ENCODE assay signal across 23 cellular contexts in the genomic region with DNA sequence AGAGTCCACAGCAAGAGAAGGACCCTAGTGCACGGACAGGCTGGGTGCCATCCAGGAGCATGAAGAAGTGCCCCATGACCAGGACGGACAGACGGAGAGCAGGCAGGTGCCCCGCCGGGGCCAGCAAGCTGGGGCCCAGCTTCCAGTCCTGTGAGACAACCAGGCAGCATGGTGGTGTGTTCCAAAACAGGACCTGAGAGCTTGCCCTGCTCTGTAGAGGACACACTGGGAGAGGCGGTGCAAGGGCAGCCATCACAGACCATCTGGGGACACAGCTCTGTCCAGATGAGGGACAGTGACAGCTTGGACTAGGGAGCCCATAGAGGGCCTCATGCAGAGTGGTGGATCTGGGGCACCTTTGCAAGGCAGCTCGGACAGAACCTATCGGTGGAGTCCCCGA.
DNase-seq lines count a peak whose midpoint lies in the region; ATAC-seq, FAIRE-seq and TF ChIP-seq lines count a peak whose summit lies in the region.
"Had no signal": no experiment of that assay in that cellular context is flagged by ENCODE, and none has a peak within 500 bp of the region (broad histone marks: within the 10 kb centered on the region; RNA-seq: fewer than 3 reads in every experiment).

No MANE protein-coding gene starts in this region.

- H3K9ac ChIP-seq in colonic mucosa (ENCODE audit: low read depth in 2 of 2, low read length in 2 of 2), result no peak overlapping the region
- no peak overlapping the region for H3K9ac ChIP-seq in HepG2 (ENCODE audit: insufficient read depth, low read depth, low read length)

- no peaks in the 10 kb centered on the region for H3K9me3 Mint-ChIP-seq in activated CD4-positive, alpha-beta T cell treated with anti-CD3 and anti-CD28 coated beads, Interleukin-2, amount 10 ng/mL, durations not matched to agents 24 days and 14 days
- H3K9me3 Mint-ChIP-seq in activated CD4-positive, alpha-beta T cell treated with anti-CD3 and anti-CD28 coated beads, Interleukin-2, amount 10 ng/mL, durations not matched to agents 7 days and 5 days, result no peaks in the 10 kb centered on the region
- H3K9me3 Mint-ChIP-seq: CD4-positive, alpha-beta T cell had no signal

- no peak overlapping the region for H3K4me3 Mint-ChIP-seq in activated CD4-positive, alpha-beta T cell treated with anti-CD3 and anti-CD28 coated beads, Interleukin-2, amount 10 ng/mL, durations not matched to agents 24 days and 14 days
- no peak overlapping the region for H3K4me3 Mint-ChIP-seq in activated CD4-positive, alpha-beta T cell treated with anti-CD3 and anti-CD28 coated beads, Interleukin-2, amount 10 ng/mL, durations not matched to agents 7 days and 5 days
- H3K4me3 Mint-ChIP-seq: B cell; CD4-positive, alpha-beta T cell had no signal

- TF ChIP-seq RAD21 in HepG2 (CRISPR knock-in tag; IDR thresholded peaks at IDR 0.05), result no peak

- in situ Hi-C loops in HepG2 (cut with HindIII; ENCODE audit: extremely low pct_ligation_motif_present, low pct_unique_long_range_greater_than_20kb), result no loop called here
- in situ Hi-C loops in gastrocnemius medialis (cut with MboI; ENCODE audit: low sequenced_read_pairs in 4 of 4), result no loop called here

- TF ChIP-seq EP300 in HepG2 (IDR thresholded peaks at IDR 0.05; ENCODE audit: low read depth in 2 of 2, low read length in 2 of 2) (no peak), HepG2 (CRISPR knock-in tag; IDR thresholded peaks at IDR 0.05; ENCODE audit: borderline replicate concordance) (no peak)

- H3K4me2 ChIP-seq in HepG2 (ENCODE audit: low read depth, low read length), result no peak overlapping the region

- peaks cover 11% of the 10 kb centered on the region for H3K27me3 Mint-ChIP-seq in activated CD4-positive, alpha-beta T cell treated with anti-CD3 and anti-CD28 coated beads, Interleukin-2, amount 10 ng/mL, durations not matched to agents 24 days and 14 days
- peaks cover 9% of the 10 kb centered on the region for H3K27me3 Mint-ChIP-seq in activated CD4-positive, alpha-beta T cell treated with anti-CD3 and anti-CD28 coated beads, Interleukin-2, amount 10 ng/mL, durations not matched to agents 7 days and 5 days

- H3K36me3 ChIP-seq in colonic mucosa (no peaks in the 10 kb centered on the region), HepG2 (replicated peaks in 1 of 2; ENCODE audit: control insufficient read depth in 1 of 2, insufficient read depth in 2 of 2, low read length in 2 of 2) (no peaks in the 10 kb centered on the region), spleen (no peaks in the 10 kb centered on the region), gastrocnemius medialis (no peaks in the 10 kb centered on the region)

- 37% methylated on average over 9 of the region's 9 CpGs for WGBS in HepG2 (ENCODE audit: low lambda C conversion rate)
- WGBS in spleen, 5 donors, result 88 to 97% (median 95%) methylated on average over 9 of the region's 9 CpGs

- BruUV-seq in HepG2 (replicated peaks; lab: Mats Ljungman, UMichigan), result no TSS peak

- no peaks in the 10 kb centered on the region for H4K20me1 ChIP-seq in HepG2 (ENCODE audit: insufficient read depth, low read length)

- no peaks in the 10 kb centered on the region for H3K36me3 Mint-ChIP-seq in activated CD4-positive, alpha-beta T cell treated with anti-CD3 and anti-CD28 coated beads, Interleukin-2, amount 10 ng/mL, durations not matched to agents 24 days and 14 days (ENCODE audit: low read depth)
- no peaks in the 10 kb centered on the region for H3K36me3 Mint-ChIP-seq in activated CD4-positive, alpha-beta T cell treated with anti-CD3 and anti-CD28 coated beads, Interleukin-2, amount 10 ng/mL, durations not matched to agents 7 days and 5 days (ENCODE audit: low read depth)

- FAIRE-seq in HepG2 (lab: Jason Lieb, UNC), result no peak
- FAIRE-seq: D721Med, RCC 7860 had no signal

- intact Hi-C loops in activated CD4-positive, alpha-beta T cell treated with anti-CD3 and anti-CD28 coated beads, Interleukin-2, amount 10 ng/mL, durations not matched to agents 24 days and 14 days (cut with micrococcal nuclease), result no loop called here
- intact Hi-C loops in colonic mucosa (cut with DNase I), result no loop called here
- intact Hi-C loops in HepG2 (cut with micrococcal nuclease; ENCODE audit: unreplicated experiment), result no loop called here
- intact Hi-C loops in spleen (cut with DNase I; ENCODE audit: low total_unique reads), result no loop called here
- intact Hi-C loops in gastrocnemius medialis (cut with DNase I; ENCODE audit: low total_unique reads), result no loop called here

- TF ChIP-seq CTCF in colonic mucosa (IDR thresholded peaks at IDR 0.05), result no peak
- TF ChIP-seq CTCF in HepG2 (CRISPR knock-in tag; IDR thresholded peaks at IDR 0.05), result no peak
- TF ChIP-seq CTCF in spleen (IDR thresholded peaks at IDR 0.05 in 8 of 11, conservative IDR thresholded peaks at IDR 0.05 in 3 of 11), result no peak
- TF ChIP-seq CTCF in gastrocnemius medialis (IDR thresholded peaks at IDR 0.05 in 4 of 5, conservative IDR thresholded peaks at IDR 0.05 in 1 of 5), result no peak

- H3K27me3 ChIP-seq in colonic mucosa, result no peaks in the 10 kb centered on the region
- peaks cover 0 to 3% of the 10 kb centered on the region in 2 experiments; a peak in 2 of 5 replicates for H3K27me3 ChIP-seq in HepG2 (ENCODE audit: control insufficient read depth in 1 of 2, insufficient read depth in 2 of 2, low read length in 2 of 2)
- H3K27me3 ChIP-seq in spleen (replicated peaks in 1 of 7), result peaks cover 0 to 31% (median 0%) of the 10 kb centered on the region in 7 donors
- no peaks in the 10 kb centered on the region for H3K27me3 ChIP-seq in gastrocnemius medialis

- no peak overlapping the region for H2AFZ ChIP-seq in HepG2 (ENCODE audit: low read length)

- H3K4me1 ChIP-seq in colonic mucosa (no peaks in the 10 kb centered on the region), HepG2 (ENCODE audit: insufficient read depth, low read length) (no peaks in the 10 kb centered on the region), spleen (no peaks in the 10 kb centered on the region), gastrocnemius medialis (no peaks in the 10 kb centered on the region)

- CTCF ChIA-PET in activated CD4-positive, alpha-beta T cell treated with anti-CD3 and anti-CD28 coated beads, Interleukin-2, amount 10 ng/mL, durations not matched to agents 7 days and 5 days (lab: Charles Lee), result no interaction called here
- CTCF ChIA-PET in HepG2 (lab: Yijun Ruan, JAX; ENCODE audit: low intra/inter-chr PET ratio, low total read pairs), result no interaction called here

- no peaks in the 10 kb centered on the region for H3K79me2 ChIP-seq in HepG2 (ENCODE audit: insufficient read depth, low read length)

- POLR2A ChIA-PET in activated CD4-positive, alpha-beta T cell treated with anti-CD3 and anti-CD28 coated beads, Interleukin-2, amount 10 ng/mL, durations not matched to agents 7 days and 5 days (lab: Charles Lee), result no interaction called here
- POLR2A ChIA-PET in HepG2 (lab: Yijun Ruan, JAX), result no interaction called here

- no peak overlapping the region for H3K27ac Mint-ChIP-seq in activated CD4-positive, alpha-beta T cell treated with anti-CD3 and anti-CD28 coated beads, Interleukin-2, amount 10 ng/mL, durations not matched to agents 24 days and 14 days
- H3K27ac Mint-ChIP-seq in activated CD4-positive, alpha-beta T cell treated with anti-CD3 and anti-CD28 coated beads, Interleukin-2, amount 10 ng/mL, durations not matched to agents 7 days and 5 days, result no peak overlapping the region
- H3K27ac Mint-ChIP-seq: B cell; CD4-positive, alpha-beta T cell had no signal

- H3K4me1 Mint-ChIP-seq in activated CD4-positive, alpha-beta T cell treated with anti-CD3 and anti-CD28 coated beads, Interleukin-2, amount 10 ng/mL, durations not matched to agents 24 days and 14 days, result peaks cover 3% of the 10 kb centered on the region
- peaks cover 5% of the 10 kb centered on the region for H3K4me1 Mint-ChIP-seq in activated CD4-positive, alpha-beta T cell treated with anti-CD3 and anti-CD28 coated beads, Interleukin-2, amount 10 ng/mL, durations not matched to agents 7 days and 5 days

- TF ChIP-seq POLR2A in HepG2 (IDR thresholded peaks at IDR 0.05; ENCODE audit: insufficient read depth in 1 of 2, low read depth in 2 of 2, low read length in 2 of 2) (no peak), spleen (IDR thresholded peaks at IDR 0.05) (no peak), gastrocnemius medialis (IDR thresholded peaks at IDR 0.05) (no peak)

- H3K9me3 ChIP-seq in colonic mucosa (no peaks in the 10 kb centered on the region), HepG2 (ENCODE audit: low read length) (no peaks in the 10 kb centered on the region), spleen (no peaks in the 10 kb centered on the region), gastrocnemius medialis (no peaks in the 10 kb centered on the region)

- H3K27ac ChIP-seq in colonic mucosa (no peak overlapping the region), HepG2 (ENCODE audit: extremely low read length, insufficient read depth, low read length) (no peak overlapping the region), spleen (no peak overlapping the region), gastrocnemius medialis (no peak overlapping the region)
- H3K27ac ChIP-seq: 22Rv1, SK-N-MC had no signal

- H3K4me3 ChIP-seq in colonic mucosa, result no peak overlapping the region
- H3K4me3 ChIP-seq in HepG2 (replicated peaks in 1 of 3; ENCODE audit: insufficient read depth in 1 of 3, low read depth in 2 of 3, low read length in 3 of 3), result no peak overlapping the region
- no peak overlapping the region for H3K4me3 ChIP-seq in spleen
- H3K4me3 ChIP-seq in gastrocnemius medialis, result no peak overlapping the region
- H3K4me3 ChIP-seq: SK-N-MC had no signal

- ATAC-seq in HepG2 (peak; percentile 16; the same call in 1 of the 3 replicates), gastrocnemius medialis (no peak)

- DNase-seq in activated CD4-positive, alpha-beta T cell treated with anti-CD3 and anti-CD28 coated beads, Interleukin-2, amount 10 ng/mL, durations not matched to agents 24 days and 14 days, result peak; percentile 24
- no peak for DNase-seq in activated CD4-positive, alpha-beta T cell treated with anti-CD3 and anti-CD28 coated beads, Interleukin-2, amount 10 ng/mL, durations not matched to agents 7 days and 5 days
- DNase-seq in colonic mucosa, result peak; percentile 9
- no peak for DNase-seq in HepG2 (ENCODE audit: low spot score)
- peak; percentile 53 for DNase-seq in spleen
- DNase-seq in NCI-H187 treated with DMSO at 0.1 percent for 48 hours (lab: John Stamatoyannopoulos, UW), result no peak
- no peak for DNase-seq in gastrocnemius medialis
- no peak for DNase-seq in HuH-7 (ENCODE audit: low spot score)
- DNase-seq: CD4-positive, alpha-beta T cell; GOT3; HCEC 1CT; Karpas-422; NCI-H1092; NCI-H187; NCI-H2107; NCI-H524; NCI-H748 treated with DMSO at 0.1 percent for 48 hours; SIG-M5 had no signal

TF ChIP-seq in HepG2, 621 proteins besides CTCF, POLR2A, EP300 and RAD21:
- no peak for TF ChIP-seq ZNF101 (CRISPR knock-in tag; IDR thresholded peaks at IDR 0.05; ENCODE audit: borderline replicate concordance, low read depth)
- TF ChIP-seq, protein P1, sequence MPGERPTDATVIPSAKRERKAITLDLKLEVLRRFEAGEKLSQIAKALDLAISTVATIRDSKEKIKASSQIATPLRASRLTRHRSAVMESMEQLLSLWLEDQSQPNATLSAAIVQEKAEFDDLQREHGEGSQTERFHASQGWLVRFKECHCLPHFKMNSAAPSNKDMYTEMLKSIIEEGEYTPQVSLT (CRISPR knock-in tag; IDR thresholded peaks at IDR 0.05; ENCODE audit: borderline replicate concordance, low read depth), result no peak
- no peak for TF ChIP-seq ZNF780A (CRISPR knock-in tag; IDR thresholded peaks at IDR 0.05)

Comparison
In these comparisons a context has a peak if more than half of its experiments do, and no peak if none do; other contexts are left out.
1. DNase-seq: peak in activated CD4-positive, alpha-beta T cell treated with anti-CD3 and anti-CD28 coated beads, Interleukin-2, amount 10 ng/mL, durations not matched to agents 24 days and 14 days (single experiment), colonic mucosa (single experiment) and spleen (single experiment); none in activated CD4-positive, alpha-beta T cell treated with anti-CD3 and anti-CD28 coated beads, Interleukin-2, amount 10 ng/mL, durations not matched to agents 7 days and 5 days (single experiment), HepG2 (single experiment), NCI-H187 treated with DMSO at 0.1 percent for 48 hours (single experiment), gastrocnemius medialis (0 of 2) and HuH-7 (single experiment).